Comparison of ENCODE assay signal across 1 cellular context in the genomic region with DNA sequence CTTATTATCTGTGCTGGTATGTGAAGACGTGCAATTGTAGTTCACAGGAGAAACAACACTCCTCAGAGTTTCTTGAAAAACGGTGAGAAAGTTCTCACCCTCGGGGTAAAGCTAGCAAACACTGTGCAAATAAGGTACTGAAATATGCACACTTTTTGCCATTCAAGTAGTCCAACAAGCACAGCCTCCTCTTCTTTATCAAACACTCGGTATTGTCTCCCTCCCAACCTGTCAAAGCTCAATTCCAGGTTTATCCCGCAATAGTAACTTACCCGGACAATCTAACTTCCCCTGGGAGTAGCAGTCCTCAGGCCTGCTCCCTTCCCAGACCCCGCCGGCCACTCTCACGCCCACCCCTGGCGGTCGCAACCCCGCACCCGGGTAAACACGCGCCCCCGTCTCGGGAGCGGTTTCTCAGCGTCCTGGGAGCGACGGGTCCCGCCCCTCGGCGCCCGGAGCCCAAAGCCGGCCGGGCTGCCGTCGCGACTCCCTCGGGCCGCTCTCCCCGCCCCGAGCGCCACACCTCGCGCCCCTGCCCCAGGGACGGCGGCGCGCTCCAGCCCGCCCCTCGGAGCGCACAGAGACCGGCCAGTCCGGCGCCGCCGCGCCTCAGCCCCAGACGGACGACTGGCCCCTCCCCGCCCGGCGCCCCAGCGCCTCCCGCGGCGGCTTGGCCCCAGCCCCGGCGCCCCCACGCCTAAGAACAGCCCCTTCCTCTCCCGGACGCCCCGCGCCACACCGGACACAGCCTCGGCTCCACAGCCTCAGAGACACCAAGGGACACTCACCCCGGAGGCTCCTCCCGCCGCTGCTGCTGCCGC.
TF ChIP-seq lines count a peak whose summit lies in the region.

No MANE protein-coding gene starts in this region.

TF ChIP-seq in Ishikawa, 13 proteins besides CTCF, POLR2A, EP300 and RAD21 (continued from another document):
- no peak for TF ChIP-seq EGR1 (IDR thresholded peaks at IDR 0.05)
- no peak for TF ChIP-seq FOXM1 (IDR thresholded peaks at IDR 0.05; ENCODE audit: borderline replicate concordance, low read depth)
- TF ChIP-seq ZBTB7A (IDR thresholded peaks at IDR 0.05; ENCODE audit: low read depth): peak; percentile 52
